In the genomic region with DNA sequence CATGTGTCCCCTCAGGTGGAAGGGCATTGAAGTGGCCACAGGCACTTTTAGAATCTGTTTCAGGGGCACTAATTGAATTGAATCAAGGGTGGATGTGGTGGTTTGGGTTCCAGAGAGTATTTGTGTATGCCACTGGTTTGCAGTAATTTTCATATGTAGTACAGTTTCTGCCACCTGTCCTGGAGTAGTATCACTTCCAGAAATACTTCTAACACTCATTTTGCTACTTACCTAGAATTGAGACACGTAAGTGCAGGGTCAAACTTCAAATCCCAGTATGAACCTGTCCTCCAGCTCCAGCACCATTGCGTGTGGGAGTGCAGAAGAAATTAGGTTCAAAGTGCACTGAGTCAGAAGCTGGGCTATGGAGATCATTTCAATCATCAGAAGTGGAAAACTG, we compare ENCODE assay signal across 13 cellular contexts.
DNase-seq lines count a peak whose midpoint lies in the region; ATAC-seq lines count a peak whose summit lies in the region.
"Had no signal": no experiment of that assay in that cellular context is flagged by ENCODE, and none has a peak within 500 bp of the region (broad histone marks: within the 10 kb centered on the region; RNA-seq: fewer than 3 reads in every experiment).

No MANE protein-coding gene starts in this region.

- no peak overlapping the region for H3K9ac ChIP-seq in SK-N-MC (ENCODE audit: insufficient read length)

- H3K36me3 ChIP-seq in SK-N-MC (ENCODE audit: insufficient read depth, low read length): no peaks in the 10 kb centered on the region
- H3K36me3 ChIP-seq: uterus had no signal

- ATAC-seq in HG02884 (IDR thresholded peaks at IDR 0.05; ENCODE audit: unreplicated experiment): peak; percentile 50
- ATAC-seq in stimulated activated naive B cell treated with anti-CD40 and anti-IgM and Interleukin-4, amounts not matched to agents 10 μg/mL and 1 μg/mL and 100 μg/mL, for 72 hours (replicated peaks): peak; percentile 46 to 56
- ATAC-seq in GM21528 (IDR thresholded peaks at IDR 0.05; ENCODE audit: low FRiP score, unreplicated experiment): no peak
- ATAC-seq in stimulated activated naive CD8-positive, alpha-beta T cell treated with anti-CD3 and anti-CD28 coated beads, Interleukin-15, Interleukin-2, amounts not matched to agents 100 U/mL and 50 U/mL, for 24 hours: no peak
- ATAC-seq: A549 had no signal

- H3K4me3 ChIP-seq in SK-N-MC: no peak overlapping the region
- H3K4me3 ChIP-seq: A549, lung, uterus had no signal

- peak overlapping the region; percentile 90 for H3K27ac Mint-ChIP-seq in stimulated activated naive B cell treated with anti-CD40 and anti-IgM and Interleukin-4, amounts not matched to agents 10 μg/mL and 1 μg/mL and 100 μg/mL, for 72 hours
- H3K27ac Mint-ChIP-seq: activated CD4-positive, alpha-beta T cell treated with anti-CD3 and anti-CD28 coated beads, Interleukin-2, amount 10 ng/mL, durations not matched to agents 7 days and 5 days; activated naive CD4-positive, alpha-beta T cell treated with anti-CD3 and anti-CD28 coated beads for 36 hours had no signal

- peak overlapping the region; percentile 81 for H3K27ac ChIP-seq in SK-N-MC
- H3K27ac ChIP-seq: A549, uterus had no signal

- peak; percentile 1 for DNase-seq in activated CD8-positive, alpha-beta memory T cell treated with anti-CD3 and anti-CD28 coated beads, Interleukin-2, amount 50 U/mL, for 48 hours
- DNase-seq in activated CD8-positive, alpha-beta memory T cell treated with anti-CD3 and anti-CD28 coated beads, Interleukin-2, amount 50 U/mL, for 4 hours: no peak
- DNase-seq in SK-N-MC (ENCODE audit: low read depth, low spot score): no peak
- DNase-seq in stimulated activated naive B cell treated with anti-CD40 and anti-IgM and Interleukin-4, amounts not matched to agents 10 μg/mL and 1 μg/mL and 100 μg/mL, for 72 hours: peak; percentile 42
- DNase-seq in stimulated activated CD4-positive, alpha-beta T cell treated with anti-CD3 and anti-CD28 coated beads, Interleukin-4, amount 100 ng/mL, for 4 hours: no peak
- DNase-seq in stimulated activated naive CD8-positive, alpha-beta T cell treated with anti-CD3 and anti-CD28 coated beads, Interleukin-15, Interleukin-2, amounts not matched to agents 100 U/mL and 50 U/mL, for 24 hours: no peak
- DNase-seq: activated CD4-positive, alpha-beta T cell treated with anti-CD3 and anti-CD28 coated beads, Interleukin-2, amount 10 ng/mL, durations not matched to agents 7 days and 5 days; activated naive CD4-positive, alpha-beta T cell treated with anti-CD3 and anti-CD28 coated beads for 36 hours; uterus had no signal

- no peaks in the 10 kb centered on the region for H3K9me3 ChIP-seq in SK-N-MC (ENCODE audit: low read depth, low read length)
- H3K9me3 ChIP-seq: A549, uterus had no signal

- peak overlapping the region in 1 of 2 donors; percentile 36 for H3K4me3 Mint-ChIP-seq in stimulated activated naive B cell treated with anti-CD40 and anti-IgM and Interleukin-4, amounts not matched to agents 10 μg/mL and 1 μg/mL and 100 μg/mL, for 72 hours
- H3K4me3 Mint-ChIP-seq: activated CD4-positive, alpha-beta T cell treated with anti-CD3 and anti-CD28 coated beads, Interleukin-2, amount 10 ng/mL, durations not matched to agents 7 days and 5 days; activated naive CD4-positive, alpha-beta T cell treated with anti-CD3 and anti-CD28 coated beads for 36 hours had no signal

- no peaks in the 10 kb centered on the region for H3K9me3 Mint-ChIP-seq in stimulated activated naive B cell treated with anti-CD40 and anti-IgM and Interleukin-4, amounts not matched to agents 10 μg/mL and 1 μg/mL and 100 μg/mL, for 72 hours
- H3K9me3 Mint-ChIP-seq: activated CD4-positive, alpha-beta T cell treated with anti-CD3 and anti-CD28 coated beads, Interleukin-2, amount 10 ng/mL, durations not matched to agents 7 days and 5 days; activated naive CD4-positive, alpha-beta T cell treated with anti-CD3 and anti-CD28 coated beads for 36 hours had no signal

- peaks cover 0 to 19% of the 10 kb centered on the region in 2 donors for H3K27me3 Mint-ChIP-seq in stimulated activated naive B cell treated with anti-CD40 and anti-IgM and Interleukin-4, amounts not matched to agents 10 μg/mL and 1 μg/mL and 100 μg/mL, for 72 hours

- peaks cover 50 to 76% of the 10 kb centered on the region in 2 donors for H3K4me1 Mint-ChIP-seq in stimulated activated naive B cell treated with anti-CD40 and anti-IgM and Interleukin-4, amounts not matched to agents 10 μg/mL and 1 μg/mL and 100 μg/mL, for 72 hours

- H3K36me3 Mint-ChIP-seq in stimulated activated naive B cell treated with anti-CD40 and anti-IgM and Interleukin-4, amounts not matched to agents 10 μg/mL and 1 μg/mL and 100 μg/mL, for 72 hours: no peaks in the 10 kb centered on the region

Comparison
In these comparisons a context has a peak if more than half of its experiments do, and no peak if none do; other contexts are left out.
1. DNase-seq: peak in activated CD8-positive, alpha-beta memory T cell treated with anti-CD3 and anti-CD28 coated beads, Interleukin-2, amount 50 U/mL, for 48 hours (single experiment) and stimulated activated naive B cell treated with anti-CD40 and anti-IgM and Interleukin-4, amounts not matched to agents 10 μg/mL and 1 μg/mL and 100 μg/mL, for 72 hours (single experiment); none in activated CD8-positive, alpha-beta memory T cell treated with anti-CD3 and anti-CD28 coated beads, Interleukin-2, amount 50 U/mL, for 4 hours (single experiment), SK-N-MC (single experiment), stimulated activated CD4-positive, alpha-beta T cell treated with anti-CD3 and anti-CD28 coated beads, Interleukin-4, amount 100 ng/mL, for 4 hours (0 of 2) and stimulated activated naive CD8-positive, alpha-beta T cell treated with anti-CD3 and anti-CD28 coated beads, Interleukin-15, Interleukin-2, amounts not matched to agents 100 U/mL and 50 U/mL, for 24 hours (single experiment).
2. ATAC-seq: peak in HG02884 (single experiment) and stimulated activated naive B cell treated with anti-CD40 and anti-IgM and Interleukin-4, amounts not matched to agents 10 μg/mL and 1 μg/mL and 100 μg/mL, for 72 hours (2 of 2); none in GM21528 (single experiment) and stimulated activated naive CD8-positive, alpha-beta T cell treated with anti-CD3 and anti-CD28 coated beads, Interleukin-15, Interleukin-2, amounts not matched to agents 100 U/mL and 50 U/mL, for 24 hours (single experiment).